Comparison of ENCODE assay signal across 2 cellular contexts in genomic region chr3:98734737-98735136, GRCh38.
A peak's percentile ranks its signal among the peaks of the same experiment; 100 is the strongest.
TF ChIP-seq lines count a peak whose summit lies in the region.

No MANE protein-coding gene starts in this region.

TF ChIP-seq in GM23338, 12 proteins besides CTCF, POLR2A, EP300 and RAD21:
- no peak for TF ChIP-seq JUNB (IDR thresholded peaks at IDR 0.05; ENCODE audit: unreplicated experiment)
TF ChIP-seq in GM23338: peak in this region for 0.

TF ChIP-seq in SK-N-SH, 30 proteins besides CTCF, POLR2A, EP300 and RAD21:
- TF ChIP-seq SIN3A (IDR thresholded peaks at IDR 0.05; ENCODE audit: borderline replicate concordance, low read depth, low read length) (0 out of 2 replicates have a peak, but pooled peaks have one; percentile 33), IRF3 (IDR thresholded peaks at IDR 0.05; ENCODE audit: low read depth, low read length) (no peak), FOXM1 (IDR thresholded peaks at IDR 0.05; ENCODE audit: low read depth) (no peak), MXI1 (IDR thresholded peaks at IDR 0.05; ENCODE audit: low read depth, low read length) (peak; percentile 91), JUND (IDR thresholded peaks at IDR 0.05) (peak; percentile 39), MEF2A (IDR thresholded peaks at IDR 0.05; ENCODE audit: borderline replicate concordance, low read depth) (no peak), MAX (IDR thresholded peaks at IDR 0.05; ENCODE audit: low read depth) (peak; percentile 82), RCOR1 (IDR thresholded peaks at IDR 0.05; ENCODE audit: low read length) (peak; percentile 82), YY1 (IDR thresholded peaks at IDR 0.05; ENCODE audit: low read depth) (0 out of 2 replicates have a peak, but pooled peaks have one; percentile 29), TAF1 (IDR thresholded peaks at IDR 0.05; ENCODE audit: borderline replicate concordance, low read depth, low read length) (no peak), GATA2 (CRISPR knock-in tag; IDR thresholded peaks at IDR 0.05) (peak; percentile 98), EZH2phosphoT487 (IDR thresholded peaks at IDR 0.05; ENCODE audit: borderline replicate concordance, low read depth) (no peak), USF2 (IDR thresholded peaks at IDR 0.05; ENCODE audit: borderline replicate concordance, low read depth, low read length) (no peak), RXRA (IDR thresholded peaks at IDR 0.05; ENCODE audit: borderline replicate concordance, low read depth) (no peak), CHD2 (IDR thresholded peaks at IDR 0.05; ENCODE audit: low read length, partially characterized antibody) (peak; percentile 79), FOSL2 (IDR thresholded peaks at IDR 0.05; ENCODE audit: borderline replicate concordance, low read depth) (no peak; the same call in 1 of the 2 replicates), RFX5 (IDR thresholded peaks at IDR 0.05; ENCODE audit: low read length) (no peak), TEAD4 (IDR thresholded peaks at IDR 0.05; ENCODE audit: borderline replicate concordance, insufficient read depth) (0 out of 2 replicates have a peak, but pooled peaks have one; percentile 12), NRF1 (IDR thresholded peaks at IDR 0.05; ENCODE audit: low read depth, low read length) (no peak), GABPA (IDR thresholded peaks at IDR 0.05; ENCODE audit: low read depth) (no peak), USF1 (IDR thresholded peaks at IDR 0.05; ENCODE audit: borderline replicate concordance, low read depth) (no peak), ELF1 (IDR thresholded peaks at IDR 0.05) (no peak), ZBTB33 (IDR thresholded peaks at IDR 0.05; ENCODE audit: borderline replicate concordance, low read depth) (no peak), PBX3 (IDR thresholded peaks at IDR 0.05) (peak; percentile 77), POLR2AphosphoS5 (IDR thresholded peaks at IDR 0.05; ENCODE audit: low read depth, low read length) (peak; percentile 65; the same call in 1 of the 2 replicates), SMC3 (IDR thresholded peaks at IDR 0.05; ENCODE audit: low read depth, low read length) (no peak), REST (IDR thresholded peaks at IDR 0.05; ENCODE audit: low read depth, low read length) (no peak), TCF12 (IDR thresholded peaks at IDR 0.05) (peak; percentile 93), FOXJ3 (CRISPR knock-in tag; IDR thresholded peaks at IDR 0.05) (peak; percentile 78; the same call in 1 of the 2 replicates), NFIC (IDR thresholded peaks at IDR 0.05; ENCODE audit: borderline replicate concordance) (peak; percentile 14; the same call in 1 of the 2 replicates)
